In genomic region chr4:1512738-1513660, GRCh38 we compare ENCODE assay signal across 8 cellular contexts.
DNase-seq lines count a peak whose midpoint lies in the region; ATAC-seq lines count a peak whose summit lies in the region.

No MANE protein-coding gene starts in this region.

- in situ Hi-C loops in KBM-7 (cut with MboI; ENCODE audit: low pct_unique_long_range_greater_than_20kb, low sequenced_read_pairs), result no loop called here

- no peak for ATAC-seq in HG03097 (IDR thresholded peaks at IDR 0.05; ENCODE audit: low FRiP score, unreplicated experiment)
- no peak for ATAC-seq in GM21737 (IDR thresholded peaks at IDR 0.05; ENCODE audit: unreplicated experiment)

- DNase-seq in AG20443 (ENCODE audit: low spot score) (peak; percentile 80), KBM-7 (peak; percentile 63), germinal center (ENCODE audit: low spot score) (peak; percentile 57), posterior cingulate gyrus (peak in 6 of 10 donors; percentile 7 to 84 (median 54)), foreskin melanocyte (no peak)
- peak; percentile 59 for DNase-seq in activated T-cell treated with anti-CD3 and anti-CD28 coated beads, Interleukin-2, amount 50 U/mL, for 1 hour

- intact Hi-C loops in posterior cingulate gyrus (cut with DNase I), result loop anchor here (2.0 kb wide), 1 partner anchor 156 kb away; no protein-coding TSS in a partner anchor
